Comparison of ENCODE assay signal across 8 cellular contexts in the genomic region with DNA sequence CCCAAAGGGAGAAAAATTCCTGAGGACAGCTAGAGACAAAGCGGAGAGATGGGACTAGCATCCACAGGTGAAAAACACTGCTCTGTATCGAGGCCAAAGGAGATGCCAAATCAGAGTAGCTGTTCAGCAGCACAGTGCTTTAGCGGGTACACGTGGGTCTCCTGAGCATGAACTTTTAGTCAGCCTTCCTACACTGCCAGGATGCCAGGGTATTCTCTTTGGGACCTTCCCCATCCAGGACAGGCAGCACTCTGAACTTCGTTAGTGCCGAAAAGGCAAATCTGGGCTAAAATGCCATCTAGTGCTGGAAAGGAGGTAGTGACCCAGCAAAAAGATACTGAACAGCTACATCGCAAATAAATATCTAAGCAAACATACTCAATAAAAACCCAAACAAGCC.
A peak's percentile ranks its signal among the peaks of the same experiment; 100 is the strongest.
DNase-seq lines count a peak whose midpoint lies in the region; ATAC-seq lines count a peak whose summit lies in the region.

No MANE protein-coding gene starts in this region.

- H3K4me1 ChIP-seq in NT2/D1 (ENCODE audit: insufficient read depth, insufficient read length) = no peaks in the 10 kb centered on the region

- DNase-seq in DMS153 (lab: John Stamatoyannopoulos, UW) (peak; percentile 6), NT2/D1 (ENCODE audit: low read depth, low spot score) (peak; percentile 11), dermis blood vessel endothelial cell (peak; percentile 58), myocyte (ENCODE audit: low read depth) (peak; percentile 40)
- DNase-seq in activated naive CD4-positive, alpha-beta T cell treated with anti-CD3 and anti-CD28 coated beads, Interleukin-2, amount 50 U/mL, for 16 hours = no peak
- no peak for DNase-seq in effector CD8-positive, alpha-beta T cell (lab: John Stamatoyannopoulos, UW)

- H3K4me3 ChIP-seq in NT2/D1 (ENCODE audit: insufficient read length, low read depth) = no peak overlapping the region

- no peaks in the 10 kb centered on the region for H3K27me3 ChIP-seq in NT2/D1 (ENCODE audit: insufficient read depth, insufficient read length)

- no peaks in the 10 kb centered on the region for H3K36me3 ChIP-seq in NT2/D1 (ENCODE audit: insufficient read depth, insufficient read length, low read length)

- ATAC-seq in GM19035 (IDR thresholded peaks at IDR 0.05; ENCODE audit: unreplicated experiment) = peak; percentile 90
- ATAC-seq in HG03432 (IDR thresholded peaks at IDR 0.05; ENCODE audit: unreplicated experiment) = peak; percentile 84

- no peak overlapping the region for H3K9ac ChIP-seq in NT2/D1 (ENCODE audit: insufficient read length, low read depth)

- no peaks in the 10 kb centered on the region for H3K9me3 ChIP-seq in NT2/D1 (ENCODE audit: insufficient read depth, low read length)

Comparison
In these comparisons a context has a peak if more than half of its experiments do, and no peak if none do; other contexts are left out.
1. DNase-seq: peak in DMS153 (single experiment), NT2/D1 (single experiment), dermis blood vessel endothelial cell (single experiment) and myocyte (single experiment); none in activated naive CD4-positive, alpha-beta T cell treated with anti-CD3 and anti-CD28 coated beads, Interleukin-2, amount 50 U/mL, for 16 hours (single experiment) and effector CD8-positive, alpha-beta T cell (single experiment).